In the genomic region with DNA sequence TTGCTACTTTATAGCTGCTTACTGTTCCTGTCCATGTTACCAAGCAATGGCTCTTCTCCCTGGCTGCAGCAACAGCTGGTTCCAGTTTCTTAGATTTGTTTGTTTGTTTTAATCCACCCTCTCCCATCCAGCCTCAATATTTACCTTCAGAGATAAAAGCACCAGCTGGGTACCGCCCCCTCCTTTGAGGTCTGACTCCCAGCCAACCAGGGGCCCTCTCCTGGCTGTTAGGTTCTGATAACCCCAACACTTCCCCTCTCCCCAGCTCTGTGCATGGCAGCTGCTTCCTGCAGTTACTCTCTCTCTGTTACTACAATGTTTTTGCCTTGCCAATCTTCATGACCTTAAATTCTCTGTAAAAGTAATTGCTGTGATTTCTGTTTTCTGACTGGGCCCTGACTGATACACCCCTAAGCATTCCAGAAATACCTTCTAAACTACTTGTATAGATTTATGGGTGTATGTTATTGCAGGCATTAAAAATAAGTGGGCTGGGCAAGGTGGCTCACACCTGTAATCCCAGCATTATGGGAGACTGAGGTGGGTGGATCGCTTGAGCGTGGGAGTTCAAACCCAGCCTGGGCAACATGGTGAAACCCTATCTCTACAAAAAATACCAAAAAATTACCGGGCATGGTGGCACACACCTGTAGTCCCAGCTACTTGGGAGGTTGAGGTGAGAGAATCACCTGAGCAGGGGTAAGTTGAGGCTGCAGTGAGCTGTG, we compare ENCODE assay signal across 1 cellular context.
TF ChIP-seq lines count a peak whose summit lies in the region.

No MANE protein-coding gene starts in this region.

TF ChIP-seq in K562, 482 proteins besides CTCF, POLR2A, EP300 and RAD21 (continued from another document and continues in another):
- peak in 1 of 2 experiments; percentile 82; a peak in 2 of 4 replicates for TF ChIP-seq ZMIZ1 (IDR thresholded peaks at IDR 0.05; ENCODE audit: low read depth in 2 of 2, low read length in 2 of 2)
- no peak for TF ChIP-seq SETDB1 (IDR thresholded peaks at IDR 0.05; ENCODE audit: low read length)
- TF ChIP-seq KLF6 (CRISPR knock-in tag; IDR thresholded peaks at IDR 0.05; ENCODE audit: borderline replicate concordance), result no peak
- TF ChIP-seq DDX20 (tag; IDR thresholded peaks at IDR 0.05; ENCODE audit: low read depth), result no peak
- TF ChIP-seq, protein P1, sequence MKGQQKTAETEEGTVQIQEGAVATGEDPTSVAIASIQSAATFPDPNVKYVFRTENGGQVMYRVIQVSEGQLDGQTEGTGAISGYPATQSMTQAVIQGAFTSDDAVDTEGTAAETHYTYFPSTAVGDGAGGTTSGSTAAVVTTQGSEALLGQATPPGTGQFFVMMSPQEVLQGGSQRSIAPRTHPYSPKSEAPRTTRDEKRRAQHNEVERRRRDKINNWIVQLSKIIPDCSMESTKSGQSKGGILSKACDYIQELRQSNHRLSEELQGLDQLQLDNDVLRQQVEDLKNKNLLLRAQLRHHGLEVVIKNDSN (CRISPR knock-in tag; IDR thresholded peaks at IDR 0.05), result no peak
- TF ChIP-seq POU5F1 (IDR thresholded peaks at IDR 0.05; ENCODE audit: borderline replicate concordance, low read depth, low read length, partially characterized antibody), result no peak
- TF ChIP-seq ZNF436 (CRISPR knock-in tag; IDR thresholded peaks at IDR 0.05), result no peak
- no peak for TF ChIP-seq POLR2B (IDR thresholded peaks at IDR 0.05; ENCODE audit: low read depth, partially characterized antibody)
- no peak for TF ChIP-seq KLF10 (CRISPR knock-in tag; IDR thresholded peaks at IDR 0.05)
- TF ChIP-seq DNMT1 (IDR thresholded peaks at IDR 0.05), result no peak
- no peak for TF ChIP-seq PTRF (tag; IDR thresholded peaks at IDR 0.05)
- no peak for TF ChIP-seq ZNF277 (CRISPR knock-in tag; IDR thresholded peaks at IDR 0.05; ENCODE audit: borderline replicate concordance)
- no peak for TF ChIP-seq ZNF212 (CRISPR knock-in tag; IDR thresholded peaks at IDR 0.05)
- no peak for TF ChIP-seq OTX1 (CRISPR knock-in tag; IDR thresholded peaks at IDR 0.05)
- TF ChIP-seq, protein P2, sequence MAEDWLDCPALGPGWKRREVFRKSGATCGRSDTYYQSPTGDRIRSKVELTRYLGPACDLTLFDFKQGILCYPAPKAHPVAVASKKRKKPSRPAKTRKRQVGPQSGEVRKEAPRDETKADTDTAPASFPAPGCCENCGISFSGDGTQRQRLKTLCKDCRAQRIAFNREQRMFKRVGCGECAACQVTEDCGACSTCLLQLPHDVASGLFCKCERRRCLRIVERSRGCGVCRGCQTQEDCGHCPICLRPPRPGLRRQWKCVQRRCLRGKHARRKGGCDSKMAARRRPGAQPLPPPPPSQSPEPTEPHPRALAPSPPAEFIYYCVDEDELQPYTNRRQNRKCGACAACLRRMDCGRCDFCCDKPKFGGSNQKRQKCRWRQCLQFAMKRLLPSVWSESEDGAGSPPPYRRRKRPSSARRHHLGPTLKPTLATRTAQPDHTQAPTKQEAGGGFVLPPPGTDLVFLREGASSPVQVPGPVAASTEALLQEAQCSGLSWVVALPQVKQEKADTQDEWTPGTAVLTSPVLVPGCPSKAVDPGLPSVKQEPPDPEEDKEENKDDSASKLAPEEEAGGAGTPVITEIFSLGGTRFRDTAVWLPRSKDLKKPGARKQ (CRISPR knock-in tag; IDR thresholded peaks at IDR 0.05), result no peak
- TF ChIP-seq TFE3 (CRISPR knock-in tag; IDR thresholded peaks at IDR 0.05), result no peak
- TF ChIP-seq ZBTB7A (IDR thresholded peaks at IDR 0.05; ENCODE audit: borderline replicate concordance, control insufficient read depth, low read depth, low read length), result no peak
- no peak for TF ChIP-seq CHD1 (IDR thresholded peaks at IDR 0.05; ENCODE audit: low read length)
- no peak for TF ChIP-seq ZNF146 (CRISPR knock-in tag; IDR thresholded peaks at IDR 0.05; ENCODE audit: unreplicated experiment)
- no peak for TF ChIP-seq E2F6 (IDR thresholded peaks at IDR 0.05; ENCODE audit: borderline replicate concordance in 1 of 2, extremely low read depth in 1 of 2, insufficient read depth in 1 of 2, insufficient read length in 1 of 2, low read depth in 1 of 2, low read length in 1 of 2, poor library complexity in 1 of 2, severe bottlenecking in 1 of 2)
- no peak for TF ChIP-seq MXI1 (IDR thresholded peaks at IDR 0.05; ENCODE audit: low read depth, low read length)
- no peak for TF ChIP-seq ZBTB33 (CRISPR knock-in tag; IDR thresholded peaks at IDR 0.05)
- TF ChIP-seq BACH1 (tag; IDR thresholded peaks at IDR 0.05), result no peak
- no peak for TF ChIP-seq HNRNPUL1 (IDR thresholded peaks at IDR 0.05; ENCODE audit: low read length)
- no peak for TF ChIP-seq GTF2A2 (tag; IDR thresholded peaks at IDR 0.05)
- TF ChIP-seq, protein P3, sequence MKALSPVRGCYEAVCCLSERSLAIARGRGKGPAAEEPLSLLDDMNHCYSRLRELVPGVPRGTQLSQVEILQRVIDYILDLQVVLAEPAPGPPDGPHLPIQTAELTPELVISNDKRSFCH (CRISPR knock-in tag; IDR thresholded peaks at IDR 0.05), result no peak
- TF ChIP-seq, protein P3 (tag; IDR thresholded peaks at IDR 0.05), result peak; percentile 63; the same call in 1 of the 2 replicates
- no peak for TF ChIP-seq NFE2 (IDR thresholded peaks at IDR 0.05; ENCODE audit: low read depth)
- peak; percentile 75 for TF ChIP-seq HDAC3 (IDR thresholded peaks at IDR 0.05; ENCODE audit: borderline replicate concordance, partially characterized antibody)
- no peak for TF ChIP-seq ZNF507 (tag; conservative IDR thresholded peaks at IDR 0.05)
- no peak for TF ChIP-seq TRIM25 (IDR thresholded peaks at IDR 0.05; ENCODE audit: borderline replicate concordance)
- TF ChIP-seq ZNF133 (CRISPR knock-in tag; IDR thresholded peaks at IDR 0.05), result no peak
- no peak for TF ChIP-seq ILK (tag; IDR thresholded peaks at IDR 0.05; ENCODE audit: borderline replicate concordance, low read depth)
- no peak for TF ChIP-seq ZBTB1 (CRISPR knock-in tag; IDR thresholded peaks at IDR 0.05; ENCODE audit: borderline replicate concordance, low read depth)
- TF ChIP-seq CBX8 (IDR thresholded peaks at IDR 0.05; ENCODE audit: borderline replicate concordance, extremely low read depth, low read depth, low read length, poor library complexity, severe bottlenecking), result no peak
- TF ChIP-seq SREBF1 (IDR thresholded peaks at IDR 0.05; ENCODE audit: borderline replicate concordance, low read depth, low read length), result no peak
- TF ChIP-seq NCOA1 (IDR thresholded peaks at IDR 0.05; ENCODE audit: low read depth), result peak; percentile 75
- TF ChIP-seq ZNF589 (CRISPR knock-in tag; IDR thresholded peaks at IDR 0.05; ENCODE audit: low read depth), result peak; percentile 76
- no peak for TF ChIP-seq ZNF143 (CRISPR knock-in tag; IDR thresholded peaks at IDR 0.05)
- TF ChIP-seq ZBTB5 (IDR thresholded peaks at IDR 0.05), result no peak
- TF ChIP-seq, protein P4, sequence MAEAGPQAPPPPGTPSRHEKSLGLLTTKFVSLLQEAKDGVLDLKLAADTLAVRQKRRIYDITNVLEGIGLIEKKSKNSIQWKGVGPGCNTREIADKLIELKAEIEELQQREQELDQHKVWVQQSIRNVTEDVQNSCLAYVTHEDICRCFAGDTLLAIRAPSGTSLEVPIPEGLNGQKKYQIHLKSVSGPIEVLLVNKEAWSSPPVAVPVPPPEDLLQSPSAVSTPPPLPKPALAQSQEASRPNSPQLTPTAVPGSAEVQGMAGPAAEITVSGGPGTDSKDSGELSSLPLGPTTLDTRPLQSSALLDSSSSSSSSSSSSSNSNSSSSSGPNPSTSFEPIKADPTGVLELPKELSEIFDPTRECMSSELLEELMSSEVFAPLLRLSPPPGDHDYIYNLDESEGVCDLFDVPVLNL (CRISPR knock-in tag; IDR thresholded peaks at IDR 0.05; ENCODE audit: low read depth), result no peak
- TF ChIP-seq TARDBP (IDR thresholded peaks at IDR 0.05), result 0 out of 2 replicates have a peak, but pooled peaks have one; percentile 34
- no peak for TF ChIP-seq SNRNP70 (optimal IDR thresholded peaks at IDR 0.05; ENCODE audit: low read depth, low read length)
- no peak for TF ChIP-seq RFX1 (IDR thresholded peaks at IDR 0.05)
- no peak for TF ChIP-seq PPARD (CRISPR knock-in tag; IDR thresholded peaks at IDR 0.05)
